In genomic region chr14:103638594-103638993, GRCh38 we compare ENCODE assay signal across 22 cellular contexts. TPM values are rescaled to one million over a fixed set of nuclear protein-coding genes. Genes with fewer than 3 reads are reported as not detected.
DNase-seq lines count a peak whose midpoint lies in the region; ATAC-seq and TF ChIP-seq lines count a peak whose summit lies in the region.
"Had no signal": no experiment of that assay in that cellular context is flagged by ENCODE, and none has a peak within 500 bp of the region (broad histone marks: within the 10 kb centered on the region; RNA-seq: fewer than 3 reads in every experiment).

No MANE protein-coding gene starts in this region.

- peaks cover 11% of the 10 kb centered on the region for H3K4me1 ChIP-seq in fibroblast of lung (ENCODE audit: control insufficient read depth, extremely low read depth, insufficient read depth, low read length)
- H3K4me1 ChIP-seq: A549, prostate gland had no signal

- H3K36me3 Mint-ChIP-seq in activated T-cell treated with anti-CD3 and anti-CD28 coated beads, Interleukin-2, amount 50 U/mL, for 24 hours (ENCODE audit: low read depth), result peaks cover 48% of the 10 kb centered on the region
- H3K36me3 Mint-ChIP-seq in activated T-cell treated with anti-CD3 and anti-CD28 coated beads, Interleukin-2, amount 50 U/mL, for 72 hours (ENCODE audit: insufficient read depth in 2 of 2), result peaks cover 0 to 2% of the 10 kb centered on the region in 2 donors
- peaks cover 34% of the 10 kb centered on the region for H3K36me3 Mint-ChIP-seq in HFFc6 (ENCODE audit: low read depth)
- H3K36me3 Mint-ChIP-seq in stimulated activated effector memory CD8-positive, alpha-beta T cell treated with anti-CD3 and anti-CD28 coated beads, Interleukin-12 subunit alpha, Interleukin-12 subunit beta, amount 100 ng/mL, for 72 hours, result peaks cover 47% of the 10 kb centered on the region

- no peak for DNase-seq in activated T-cell treated with anti-CD3 and anti-CD28 coated beads, Interleukin-2, amount 50 U/mL, for 24 hours
- DNase-seq in activated T-cell treated with anti-CD3 and anti-CD28 coated beads, Interleukin-2, amount 50 U/mL, for 72 hours, result no peak
- DNase-seq in HFFc6 (no peak), fibroblast of lung (ENCODE audit: low read depth in 2 of 2) (no peak), SHP77 (lab: John Stamatoyannopoulos, UW) (no peak)
- DNase-seq in stimulated activated effector memory CD8-positive, alpha-beta T cell treated with anti-CD3 and anti-CD28 coated beads, Interleukin-12 subunit alpha, Interleukin-12 subunit beta, amount 100 ng/mL, for 72 hours (ENCODE audit: low spot score in 2 of 2), result no peak
- no peak for DNase-seq in effector CD8-positive, alpha-beta T cell (lab: John Stamatoyannopoulos, UW)
- DNase-seq: activated gamma-delta T cell treated with Interleukin-2 at 50 U/mL for 16 hours; anterior cingulate cortex; cerebellar nuclear complex; MG63; midbrain; NCI-H1436; NCI-H510A treated with DMSO at 0.1 percent for 48 hours; NK-92 treated with Interleukin-12 subunit alpha and Interleukin-12 subunit beta, amount 100 ng/mL, for 24 hours; stimulated activated CD4-positive, alpha-beta T cell treated with anti-CD3 and anti-CD28 coated beads, Interleukin-2, amount 100 ng/mL, for 48 hours; T1000 had no signal

- no peak overlapping the region for H2AFZ ChIP-seq in fibroblast of lung (ENCODE audit: low read length)

- peaks cover 4% of the 10 kb centered on the region for H3K36me3 ChIP-seq in fibroblast of lung (ENCODE audit: control insufficient read depth, insufficient read depth, low read length)
- H3K36me3 ChIP-seq: prostate gland had no signal

- H3K4me3 ChIP-seq in fibroblast of lung (replicated peaks in 1 of 4; ENCODE audit: control extremely low read depth in 1 of 4, insufficient read depth in 1 of 4, low read depth in 3 of 4, low read length in 4 of 4), result no peak overlapping the region
- H3K4me3 ChIP-seq: A549, BLaER1, MG63, prostate gland, skin epidermis had no signal

- no peaks in the 10 kb centered on the region for H3K9me3 Mint-ChIP-seq in activated T-cell treated with anti-CD3 and anti-CD28 coated beads, Interleukin-2, amount 50 U/mL, for 24 hours
- no peaks in the 10 kb centered on the region for H3K9me3 Mint-ChIP-seq in activated T-cell treated with anti-CD3 and anti-CD28 coated beads, Interleukin-2, amount 50 U/mL, for 72 hours
- no peaks in the 10 kb centered on the region; the same call in 1 of the 2 replicates for H3K9me3 Mint-ChIP-seq in HFFc6
- no peaks in the 10 kb centered on the region for H3K9me3 Mint-ChIP-seq in stimulated activated effector memory CD8-positive, alpha-beta T cell treated with anti-CD3 and anti-CD28 coated beads, Interleukin-12 subunit alpha, Interleukin-12 subunit beta, amount 100 ng/mL, for 72 hours

- H3K4me2 ChIP-seq in fibroblast of lung (ENCODE audit: extremely low read depth, insufficient read depth, low read length), result peak overlapping the region; percentile 23
- H3K4me2 ChIP-seq: A549, BLaER1 had no signal

- TF ChIP-seq CTCF in HFFc6 (IDR thresholded peaks at IDR 0.05) (no peak), fibroblast of lung (conservative IDR thresholded peaks at IDR 0.05 in 1 of 2, IDR thresholded peaks at IDR 0.05 in 1 of 2; ENCODE audit: low read depth in 1 of 2, low read length in 2 of 2) (no peak)

- H3K27me3 ChIP-seq in fibroblast of lung (ENCODE audit: control insufficient read depth, insufficient read depth, low read length), result no peaks in the 10 kb centered on the region
- H3K27me3 ChIP-seq: BLaER1, MG63 had no signal

- H3K4me1 Mint-ChIP-seq in activated T-cell treated with anti-CD3 and anti-CD28 coated beads, Interleukin-2, amount 50 U/mL, for 24 hours (ENCODE audit: low read depth), result peaks cover 54% of the 10 kb centered on the region
- H3K4me1 Mint-ChIP-seq in activated T-cell treated with anti-CD3 and anti-CD28 coated beads, Interleukin-2, amount 50 U/mL, for 72 hours (ENCODE audit: low read depth), result peaks cover 45% of the 10 kb centered on the region
- H3K4me1 Mint-ChIP-seq in HFFc6 (ENCODE audit: low read depth), result peaks cover 53% of the 10 kb centered on the region
- H3K4me1 Mint-ChIP-seq in stimulated activated effector memory CD8-positive, alpha-beta T cell treated with anti-CD3 and anti-CD28 coated beads, Interleukin-12 subunit alpha, Interleukin-12 subunit beta, amount 100 ng/mL, for 72 hours, result peaks cover 46% of the 10 kb centered on the region

- H3K27ac Mint-ChIP-seq in activated T-cell treated with anti-CD3 and anti-CD28 coated beads, Interleukin-2, amount 50 U/mL, for 24 hours, result peak overlapping the region; percentile 65
- no peak overlapping the region for H3K27ac Mint-ChIP-seq in activated T-cell treated with anti-CD3 and anti-CD28 coated beads, Interleukin-2, amount 50 U/mL, for 72 hours
- peak overlapping the region; percentile 44 for H3K27ac Mint-ChIP-seq in HFFc6
- peak overlapping the region; percentile 8 for H3K27ac Mint-ChIP-seq in stimulated activated effector memory CD8-positive, alpha-beta T cell treated with anti-CD3 and anti-CD28 coated beads, Interleukin-12 subunit alpha, Interleukin-12 subunit beta, amount 100 ng/mL, for 72 hours

- no peaks in the 10 kb centered on the region for H3K9me3 ChIP-seq in fibroblast of lung (ENCODE audit: control insufficient read depth, insufficient read depth, low read depth, low read length)
- H3K9me3 ChIP-seq: A549, BLaER1, MG63, prostate gland had no signal

- H3K9ac ChIP-seq in fibroblast of lung (ENCODE audit: insufficient read depth, low read length), result no peak overlapping the region
- H3K9ac ChIP-seq: BLaER1 had no signal

- H4K20me1 ChIP-seq in fibroblast of lung (ENCODE audit: control insufficient read depth, extremely low read depth, insufficient read depth, low read length), result peaks cover 2% of the 10 kb centered on the region

- H3K27me3 Mint-ChIP-seq in activated T-cell treated with anti-CD3 and anti-CD28 coated beads, Interleukin-2, amount 50 U/mL, for 24 hours, result no peaks in the 10 kb centered on the region
- no peaks in the 10 kb centered on the region for H3K27me3 Mint-ChIP-seq in activated T-cell treated with anti-CD3 and anti-CD28 coated beads, Interleukin-2, amount 50 U/mL, for 72 hours (ENCODE audit: low read depth)
- H3K27me3 Mint-ChIP-seq in HFFc6 (ENCODE audit: insufficient read depth), result no peaks in the 10 kb centered on the region; the same call in 1 of the 2 replicates

- H3K27ac ChIP-seq in fibroblast of lung (ENCODE audit: insufficient read depth, low read length), result peak overlapping the region; percentile 61
- H3K27ac ChIP-seq: A549, BLaER1, prostate gland, skin epidermis had no signal

- no peak overlapping the region for H3K4me3 Mint-ChIP-seq in activated T-cell treated with anti-CD3 and anti-CD28 coated beads, Interleukin-2, amount 50 U/mL, for 24 hours
- H3K4me3 Mint-ChIP-seq in activated T-cell treated with anti-CD3 and anti-CD28 coated beads, Interleukin-2, amount 50 U/mL, for 72 hours, result no peak overlapping the region
- H3K4me3 Mint-ChIP-seq in HFFc6, result no peak overlapping the region
- no peak overlapping the region for H3K4me3 Mint-ChIP-seq in stimulated activated effector memory CD8-positive, alpha-beta T cell treated with anti-CD3 and anti-CD28 coated beads, Interleukin-12 subunit alpha, Interleukin-12 subunit beta, amount 100 ng/mL, for 72 hours

- peaks cover 97% of the 10 kb centered on the region for H3K79me2 ChIP-seq in fibroblast of lung (ENCODE audit: control insufficient read depth, insufficient read depth, low read length)

- ATAC-seq in activated T-cell treated with anti-CD3 and anti-CD28 coated beads, Interleukin-2, amount 50 U/mL, for 72 hours (replicated peaks in 1 of 2), result no peak
- peak; percentile 85 for ATAC-seq in stimulated activated effector memory CD8-positive, alpha-beta T cell treated with anti-CD3 and anti-CD28 coated beads, Interleukin-12 subunit alpha, Interleukin-12 subunit beta, amount 100 ng/mL, for 72 hours
- ATAC-seq in HG02938 (IDR thresholded peaks at IDR 0.05; ENCODE audit: unreplicated experiment), result no peak
- ATAC-seq: A549 had no signal

RNA-seq across cellular contexts. Expression of gene KLC1, which starts 9.6 kb away (rescaled TPM):
- total RNA-seq in activated T-cell treated with anti-CD3 and anti-CD28 coated beads, Interleukin-2, amount 50 U/mL, for 72 hours, result 100 to 1,000 TPM; 165 to 177 TPM
- total RNA-seq in HFFc6 (2021; fragmentation: NEBNext Ultra II Directional; extraction: Animal tissue kit (Norgen Biotek cat#: 25700)), result 100 to 1,000 TPM; 179 to 204 (median 189) TPM
- 138 and 219 TPM in 2 replicates for total RNA-seq in fibroblast of lung
- polyA plus RNA-seq in fibroblast of lung, result 180 and 185 TPM in 2 replicates
- polyA plus RNA-seq in fibroblast of lung (2012), result 99.9 and 103 TPM in 2 replicates
- 26.2 and 48.7 TPM in 2 replicates for polyA minus RNA-seq in fibroblast of lung (ENCODE audit: low replicate concordance)
